8 cellular contexts compared by ENCODE assay signal in the genomic region with DNA sequence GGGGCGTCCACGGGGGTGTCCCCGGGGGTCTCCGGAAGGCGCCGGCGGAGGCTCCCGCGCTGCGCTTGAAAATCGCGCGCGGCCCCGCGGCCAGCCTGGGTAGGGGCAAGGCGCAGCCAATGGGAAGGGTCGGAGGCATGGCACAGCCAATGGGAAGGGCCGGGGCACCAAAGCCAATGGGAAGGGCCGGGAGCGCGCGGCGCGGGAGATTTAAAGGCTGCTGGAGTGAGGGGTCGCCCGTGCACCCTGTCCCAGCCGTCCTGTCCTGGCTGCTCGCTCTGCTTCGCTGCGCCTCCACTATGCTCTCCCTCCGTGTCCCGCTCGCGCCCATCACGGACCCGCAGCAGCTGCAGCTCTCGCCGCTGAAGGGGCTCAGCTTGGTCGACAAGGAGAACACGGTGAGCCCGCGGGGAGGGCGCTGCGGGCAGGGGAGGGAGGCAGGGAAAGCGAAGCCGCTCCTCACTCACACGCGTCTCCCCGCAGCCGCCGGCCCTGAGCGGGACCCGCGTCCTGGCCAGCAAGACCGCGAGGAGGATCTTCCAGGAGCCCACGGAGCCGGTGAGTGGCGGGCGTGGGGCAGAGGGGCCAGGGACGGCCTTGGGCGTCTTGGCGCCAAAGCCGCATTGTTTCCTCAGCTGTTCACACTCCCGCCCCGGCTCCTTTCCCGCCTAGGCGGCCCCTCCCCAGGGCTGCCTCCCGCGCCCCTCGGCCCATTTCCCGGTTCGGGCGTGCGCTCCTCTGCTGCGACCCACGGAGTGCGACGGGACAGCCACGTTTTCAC. TPM values are rescaled to one million over a fixed set of nuclear protein-coding genes. Genes with fewer than 3 reads are reported as not detected.
A peak's percentile ranks its signal among the peaks of the same experiment; 100 is the strongest.
DNase-seq lines count a peak whose midpoint lies in the region; ATAC-seq and TF ChIP-seq lines count a peak whose summit lies in the region.

TSS of gene RRM2 (plus strand) at position 240 of the 781 bp plus-strand sequence. CDS start at position 300, 60 bp downstream.

- no peak within 1 kb of the TSS for H2AFZ ChIP-seq in KMS-11 (ENCODE audit: low read depth)

- peaks cover 10% of the 10 kb centered on the region; the same call in 1 of the 2 replicates for H3K36me3 ChIP-seq in KMS-11 (ENCODE audit: insufficient read depth)
- no peaks in the 10 kb centered on the region for H3K36me3 ChIP-seq in esophagus squamous epithelium

- H3K9ac ChIP-seq in KMS-11, result peak within 1 kb of the TSS; percentile 97

- 0% methylated on average over 4 of the region's 81 CpGs; no CpG with 5 or more reads in 1 of the 2 donors for WGBS in esophagus squamous epithelium, 2 donors

- intact Hi-C loops in esophagus squamous epithelium (cut with DNase I), result no loop called here

- peak within 1 kb of the TSS; percentile 93 for H3K4me2 ChIP-seq in KMS-11

- H3K9me3 ChIP-seq in esophagus squamous epithelium, result no peaks in the 10 kb centered on the region

- H3K79me2 ChIP-seq in KMS-11 (ENCODE audit: insufficient read depth, low read depth), result peaks cover 69% of the 10 kb centered on the region

- H3K27me3 ChIP-seq in KMS-11 (ENCODE audit: insufficient read depth, low read depth) (no peaks in the 10 kb centered on the region), esophagus squamous epithelium (peaks cover 0 to 19% (median 4%) of the 10 kb centered on the region in 4 donors)

- TF ChIP-seq POLR2A in esophagus squamous epithelium (IDR thresholded peaks at IDR 0.05), result peak in 1 of 4 donors; percentile 21

- TF ChIP-seq CTCF in KMS-11 (conservative IDR thresholded peaks at IDR 0.05; ENCODE audit: low read depth, low read length) (no peak), esophagus squamous epithelium (IDR thresholded peaks at IDR 0.05) (no peak)

- peak; percentile 68 for ATAC-seq in GM21737 (IDR thresholded peaks at IDR 0.05; ENCODE audit: unreplicated experiment)

- H3K27ac ChIP-seq in KMS-11, result peak within 1 kb of the TSS; percentile 95
- H3K27ac ChIP-seq in esophagus squamous epithelium, result peak within 1 kb of the TSS in 3 of 4 donors; percentile 82 to 91 (median 84)

- peak; percentile 91 for DNase-seq in DMS79 treated with DMSO at 0.1 percent for 48 hours (lab: John Stamatoyannopoulos, UW)
- DNase-seq in activated T-cell treated with anti-CD3 and anti-CD28 coated beads, Interleukin-2, amount 50 U/mL, for 1 hour, result peak; percentile 82
- peak; percentile 55 for DNase-seq in esophagus squamous epithelium (lab: John Stamatoyannopoulos, UW)
- peak; percentile 94 for DNase-seq in myocyte (ENCODE audit: low read depth)
- peak; percentile 77 for DNase-seq in stimulated activated CD8-positive, alpha-beta memory T cell treated with anti-CD3 and anti-CD28 coated beads, Interleukin-7, amount 100 ng/mL, for 24 hours (ENCODE audit: low read depth)

- H3K4me3 ChIP-seq in KMS-11 (IDR thresholded peaks at IDR 0.05; ENCODE audit: insufficient read depth, low read depth, low read length) (peak within 1 kb of the TSS; percentile 28), esophagus squamous epithelium (peak within 1 kb of the TSS; percentile 61 to 80 (median 68))

- H3K4me1 ChIP-seq in KMS-11 (ENCODE audit: low read depth, poor library complexity, severe bottlenecking), result peaks cover 36% of the 10 kb centered on the region
- H3K4me1 ChIP-seq in esophagus squamous epithelium, result peaks cover 25 to 63% (median 36%) of the 10 kb centered on the region in 3 donors

- peaks cover 7% of the 10 kb centered on the region for H4K20me1 ChIP-seq in KMS-11 (ENCODE audit: insufficient read depth)

TF ChIP-seq in PFSK-1, 5 proteins besides CTCF, POLR2A, EP300 and RAD21:
- TF ChIP-seq TAF1 (IDR thresholded peaks at IDR 0.05; ENCODE audit: borderline replicate concordance, insufficient read depth, low read length) (peak; percentile 64; the same call in 1 of the 2 replicates), POLR2AphosphoS5 (IDR thresholded peaks at IDR 0.05; ENCODE audit: low read depth, low read length) (peak; percentile 99), SIN3A (IDR thresholded peaks at IDR 0.05; ENCODE audit: borderline replicate concordance, insufficient read depth, low read length) (peak; percentile 79; the same call in 1 of the 2 replicates), FOXP2 (optimal IDR thresholded peaks at IDR 0.05; ENCODE audit: borderline replicate concordance, extremely low read depth, extremely low read length, insufficient read depth) (peak; percentile 31)
- TF ChIP-seq, protein P1, sequence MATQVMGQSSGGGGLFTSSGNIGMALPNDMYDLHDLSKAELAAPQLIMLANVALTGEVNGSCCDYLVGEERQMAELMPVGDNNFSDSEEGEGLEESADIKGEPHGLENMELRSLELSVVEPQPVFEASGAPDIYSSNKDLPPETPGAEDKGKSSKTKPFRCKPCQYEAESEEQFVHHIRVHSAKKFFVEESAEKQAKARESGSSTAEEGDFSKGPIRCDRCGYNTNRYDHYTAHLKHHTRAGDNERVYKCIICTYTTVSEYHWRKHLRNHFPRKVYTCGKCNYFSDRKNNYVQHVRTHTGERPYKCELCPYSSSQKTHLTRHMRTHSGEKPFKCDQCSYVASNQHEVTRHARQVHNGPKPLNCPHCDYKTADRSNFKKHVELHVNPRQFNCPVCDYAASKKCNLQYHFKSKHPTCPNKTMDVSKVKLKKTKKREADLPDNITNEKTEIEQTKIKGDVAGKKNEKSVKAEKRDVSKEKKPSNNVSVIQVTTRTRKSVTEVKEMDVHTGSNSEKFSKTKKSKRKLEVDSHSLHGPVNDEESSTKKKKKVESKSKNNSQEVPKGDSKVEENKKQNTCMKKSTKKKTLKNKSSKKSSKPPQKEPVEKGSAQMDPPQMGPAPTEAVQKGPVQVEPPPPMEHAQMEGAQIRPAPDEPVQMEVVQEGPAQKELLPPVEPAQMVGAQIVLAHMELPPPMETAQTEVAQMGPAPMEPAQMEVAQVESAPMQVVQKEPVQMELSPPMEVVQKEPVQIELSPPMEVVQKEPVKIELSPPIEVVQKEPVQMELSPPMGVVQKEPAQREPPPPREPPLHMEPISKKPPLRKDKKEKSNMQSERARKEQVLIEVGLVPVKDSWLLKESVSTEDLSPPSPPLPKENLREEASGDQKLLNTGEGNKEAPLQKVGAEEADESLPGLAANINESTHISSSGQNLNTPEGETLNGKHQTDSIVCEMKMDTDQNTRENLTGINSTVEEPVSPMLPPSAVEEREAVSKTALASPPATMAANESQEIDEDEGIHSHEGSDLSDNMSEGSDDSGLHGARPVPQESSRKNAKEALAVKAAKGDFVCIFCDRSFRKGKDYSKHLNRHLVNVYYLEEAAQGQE (IDR thresholded peaks at IDR 0.05; ENCODE audit: insufficient read depth in 1 of 2, low read depth in 2 of 2, low read length in 2 of 2), result no peak

RNA-seq across cellular contexts. Expression of gene RRM2, which starts in this region (rescaled TPM):
- polyA plus RNA-seq in PFSK-1 (2012; ENCODE audit: insufficient read length, low read depth), result 55.8 TPM
- 10 to 100 TPM; 16.2 to 65.1 (median 41.7) TPM for total RNA-seq in esophagus squamous epithelium
- 0.72 and 0.78 TPM in 2 replicates for total RNA-seq in myocyte
- 0.40 TPM for polyA plus RNA-seq in myocyte (2012)

Comparison
In these comparisons a context has a peak if more than half of its experiments do, and no peak if none do; other contexts are left out.
1. Peak in every context shown above with its lines: DNase-seq, ATAC-seq, H3K4me3 ChIP-seq and H3K27ac ChIP-seq.
2. Peak in DNase-seq in myocyte; RNA of the gene not detected or under 1 TPM.